In genomic region chr3:33277193-33277882, GRCh38 we compare ENCODE assay signal across 8 cellular contexts. TPM values are rescaled to one million over a fixed set of nuclear protein-coding genes. Genes with fewer than 3 reads are reported as not detected.
DNase-seq lines count a peak whose midpoint lies in the region; ATAC-seq and TF ChIP-seq lines count a peak whose summit lies in the region.

TSS of gene FBXL2 (plus strand) at chr3:33277442. CDS start at chr3:33277513, 71 bp downstream.

- H3K9me3 Mint-ChIP-seq in activated naive CD8-positive, alpha-beta T cell treated with anti-CD3 and anti-CD28 coated beads, Interleukin-2, amount 10 ng/mL, durations not matched to agents 7 days and 5 days: no peaks in the 10 kb centered on the region

- POLR2A ChIA-PET in activated naive CD8-positive, alpha-beta T cell treated with anti-CD3 and anti-CD28 coated beads, Interleukin-2, amount 10 ng/mL, durations not matched to agents 7 days and 5 days (lab: Charles Lee): no interaction called here

- H3K4me1 Mint-ChIP-seq in activated naive CD8-positive, alpha-beta T cell treated with anti-CD3 and anti-CD28 coated beads, Interleukin-2, amount 10 ng/mL, durations not matched to agents 7 days and 5 days: no peaks in the 10 kb centered on the region

- peak within 1 kb of the TSS; percentile 67 for H3K4me3 Mint-ChIP-seq in activated naive CD8-positive, alpha-beta T cell treated with anti-CD3 and anti-CD28 coated beads, Interleukin-2, amount 10 ng/mL, durations not matched to agents 7 days and 5 days

- H3K36me3 ChIP-seq in heart left ventricle: no peaks in the 10 kb centered on the region
- no peaks in the 10 kb centered on the region for H3K36me3 ChIP-seq in ovary

- no peak within 1 kb of the TSS for H3K27ac Mint-ChIP-seq in activated naive CD8-positive, alpha-beta T cell treated with anti-CD3 and anti-CD28 coated beads, Interleukin-2, amount 10 ng/mL, durations not matched to agents 7 days and 5 days

- H3K9me3 ChIP-seq in heart left ventricle (peaks cover 0 to 7% (median 0%) of the 10 kb centered on the region in 12 donors), ovary (no peaks in the 10 kb centered on the region)

- TF ChIP-seq CTCF in heart left ventricle (IDR thresholded peaks at IDR 0.05) (no peak), ovary (IDR thresholded peaks at IDR 0.05) (no peak)

- DNase-seq in activated T-cell treated with anti-CD3 and anti-CD28 coated beads for 24 hours (ENCODE audit: low read depth): peak; percentile 8
- no peak for DNase-seq in activated T-cell treated with anti-CD3 and anti-CD28 coated beads for 4 hours
- peak; percentile 74 for DNase-seq in NCI-H510A (lab: John Stamatoyannopoulos, UW)
- DNase-seq in activated naive CD8-positive, alpha-beta T cell treated with anti-CD3 and anti-CD28 coated beads, Interleukin-2, amount 10 ng/mL, durations not matched to agents 7 days and 5 days: peak; percentile 44
- DNase-seq in heart left ventricle: peak; percentile 59 to 79 (median 65)
- DNase-seq in ovary: peak; percentile 39 to 73 (median 48)

- no peaks in the 10 kb centered on the region for H3K36me3 Mint-ChIP-seq in activated naive CD8-positive, alpha-beta T cell treated with anti-CD3 and anti-CD28 coated beads, Interleukin-2, amount 10 ng/mL, durations not matched to agents 7 days and 5 days

- TF ChIP-seq EP300 in ovary (IDR thresholded peaks at IDR 0.05): no peak

- H3K27me3 ChIP-seq in heart left ventricle (peaks cover 0 to 17% (median 0%) of the 10 kb centered on the region in 9 donors), ovary (no peaks in the 10 kb centered on the region)

- H3K4me1 ChIP-seq in heart left ventricle (peaks cover 0 to 14% (median 0%) of the 10 kb centered on the region in 12 donors), ovary (ENCODE audit: insufficient read depth) (peaks cover 2% of the 10 kb centered on the region)

- peaks cover 43% of the 10 kb centered on the region for H3K27me3 Mint-ChIP-seq in activated naive CD8-positive, alpha-beta T cell treated with anti-CD3 and anti-CD28 coated beads, Interleukin-2, amount 10 ng/mL, durations not matched to agents 7 days and 5 days

- intact Hi-C loops in heart left ventricle (cut with DNase I) (no loop called here), ovary (cut with DNase I) (no loop called here)

- H3K27ac ChIP-seq in heart left ventricle (peak within 1 kb of the TSS in 5 of 12 donors; percentile 30 to 65 (median 63)), ovary (peak within 1 kb of the TSS in 1 of 2 donors; percentile 41)

- 1 to 4% (median 2%) methylated on average over 38 to 63 of the region's 63 CpGs for WGBS in heart left ventricle, 4 donors
- 1 to 2% (median 1%) methylated on average over 29 to 63 of the region's 63 CpGs for WGBS in ovary, 3 donors

- ATAC-seq in HG02970 (IDR thresholded peaks at IDR 0.05; ENCODE audit: low FRiP score, unreplicated experiment) (peak; percentile 55), heart left ventricle (peak; percentile 77 to 99 (median 97)), HG03469 (IDR thresholded peaks at IDR 0.05; ENCODE audit: unreplicated experiment) (no peak)
- peak; percentile 68 for ATAC-seq in activated naive CD8-positive, alpha-beta T cell treated with anti-CD3 and anti-CD28 coated beads, Interleukin-2, amount 10 ng/mL, durations not matched to agents 7 days and 5 days (ENCODE audit: low read depth)

- TF ChIP-seq POLR2A in heart left ventricle (IDR thresholded peaks at IDR 0.05) (no peak), ovary (IDR thresholded peaks at IDR 0.05) (no peak)

- H3K4me3 ChIP-seq in heart left ventricle (peak within 1 kb of the TSS; percentile 61 to 95 (median 75)), ovary (peak within 1 kb of the TSS; percentile 77)

RNA-seq across cellular contexts. Expression of gene FBXL2, which starts in this region (rescaled TPM):
- not detected for total RNA-seq in activated naive CD8-positive, alpha-beta T cell treated with anti-CD3 and anti-CD28 coated beads, Interleukin-2, amount 10 ng/mL, durations not matched to agents 7 days and 5 days
- total RNA-seq in heart left ventricle (1 to 10 TPM; 1.2 to 5.8 (median 2.0) TPM), ovary (10 to 100 TPM in 2 of 7 donors, 1 to 10 TPM in 5; 4.9 to 19.3 (median 9.5) TPM)
- polyA plus RNA-seq in heart left ventricle (1 to 10 TPM in 1 of 2 donors, under 1 TPM in 1; 0.91 to 1.4 TPM), ovary (10 to 100 TPM in 1 of 2 donors, 1 to 10 TPM in 1; 4.6 to 12.1 TPM)

Comparison
In these comparisons a context has a peak if more than half of its experiments do, and no peak if none do; other contexts are left out.
1. Peak in DNase-seq and ATAC-seq in activated naive CD8-positive, alpha-beta T cell treated with anti-CD3 and anti-CD28 coated beads, Interleukin-2, amount 10 ng/mL, durations not matched to agents 7 days and 5 days; RNA of the gene not detected or under 1 TPM.